ENCODE assay signal across 30 cellular contexts in genomic region chr22:20986365-20986764, GRCh38. TPM values are rescaled to one million over a fixed set of nuclear protein-coding genes. Genes with fewer than 3 reads are reported as not detected.
"Had no signal": no experiment of that assay in that cellular context is flagged by ENCODE, and none has a peak within 500 bp of the region (broad histone marks: within the 10 kb centered on the region; RNA-seq: fewer than 3 reads in every experiment).

No MANE protein-coding gene starts in this region.

- H3K9me3 Mint-ChIP-seq: activated CD4-positive, alpha-beta memory T cell treated with anti-CD3 and anti-CD28 coated beads, Interleukin-2, amount 10 ng/mL, durations not matched to agents 7 days and 5 days; activated CD4-positive, alpha-beta T cell treated with anti-CD3 and anti-CD28 coated beads, Interleukin-2, amount 10 ng/mL, durations not matched to agents 7 days and 5 days; activated T-cell treated with anti-CD3 and anti-CD28 coated beads, Interleukin-2, amount 50 U/mL, for 4 hours; effector memory CD8-positive, alpha-beta T cell had no signal

- DNase-seq: activated CD4-positive, alpha-beta memory T cell treated with anti-CD3 and anti-CD28 coated beads, Interleukin-2, amount 10 ng/mL, durations not matched to agents 7 days and 5 days; activated CD4-positive, alpha-beta T cell treated with anti-CD3 and anti-CD28 coated beads for 1 hour; activated CD4-positive, alpha-beta T cell treated with anti-CD3 and anti-CD28 coated beads for 4 hours; activated CD4-positive, alpha-beta T cell treated with anti-CD3 and anti-CD28 coated beads, Interleukin-2, amount 10 ng/mL, durations not matched to agents 7 days and 5 days; activated CD4-positive, alpha-beta T cell treated with anti-CD3 and anti-CD28 coated beads, Interleukin-2, amount 50 U/mL, for 4 hours; activated effector memory CD4-positive, alpha-beta T cell treated with Interleukin-2 at 50 U/mL for 16 hours; activated gamma-delta T cell treated with Interleukin-2 at 50 U/mL for 16 hours; activated naive CD4-positive, alpha-beta T cell treated with anti-CD3 and anti-CD28 coated beads, Interleukin-2, amount 50 U/mL, for 16 hours; activated naive CD4-positive, alpha-beta T cell treated with Interleukin-2 at 50 U/mL for 16 hours; activated T-cell treated with anti-CD3 and anti-CD28 coated beads, Interleukin-2, amount 50 U/mL, for 4 hours; amniotic stem cell; anterior cingulate cortex; brain microvascular endothelial cell; caudate nucleus; cortex of kidney; dermis blood vessel endothelial cell; effector CD4-positive, alpha-beta T cell; effector memory CD8-positive, alpha-beta T cell; erythroblast; foreskin keratinocyte; heart right ventricle; T-helper 1 cell; T-helper 2 cell had no signal

- H3K4me3 Mint-ChIP-seq: activated CD4-positive, alpha-beta memory T cell treated with anti-CD3 and anti-CD28 coated beads, Interleukin-2, amount 10 ng/mL, durations not matched to agents 7 days and 5 days; activated CD4-positive, alpha-beta T cell treated with anti-CD3 and anti-CD28 coated beads, Interleukin-2, amount 10 ng/mL, durations not matched to agents 7 days and 5 days; activated naive CD8-positive, alpha-beta T cell; activated T-cell treated with anti-CD3 and anti-CD28 coated beads, Interleukin-2, amount 50 U/mL, for 4 hours; effector memory CD8-positive, alpha-beta T cell had no signal

- FAIRE-seq: astrocyte, colon had no signal

- H3K27ac ChIP-seq: brain microvascular endothelial cell, esophagus muscularis mucosa, foreskin keratinocyte, gastroesophageal sphincter, heart right ventricle, hepatocyte had no signal

- H3K27me3 Mint-ChIP-seq: activated CD4-positive, alpha-beta memory T cell treated with anti-CD3 and anti-CD28 coated beads, Interleukin-2, amount 10 ng/mL, durations not matched to agents 7 days and 5 days; activated CD4-positive, alpha-beta T cell treated with anti-CD3 and anti-CD28 coated beads, Interleukin-2, amount 10 ng/mL, durations not matched to agents 7 days and 5 days; activated naive CD8-positive, alpha-beta T cell; effector memory CD8-positive, alpha-beta T cell had no signal

- H3K4me2 ChIP-seq: hepatocyte had no signal

- H3K27ac Mint-ChIP-seq: activated CD4-positive, alpha-beta memory T cell treated with anti-CD3 and anti-CD28 coated beads, Interleukin-2, amount 10 ng/mL, durations not matched to agents 7 days and 5 days; activated CD4-positive, alpha-beta T cell treated with anti-CD3 and anti-CD28 coated beads, Interleukin-2, amount 10 ng/mL, durations not matched to agents 7 days and 5 days; activated naive CD8-positive, alpha-beta T cell had no signal

- H3K4me3 ChIP-seq: esophagus muscularis mucosa, gastroesophageal sphincter, heart right ventricle, hepatocyte had no signal

- H3K4me1 ChIP-seq: foreskin keratinocyte had no signal

- ATAC-seq: activated T-cell treated with anti-CD3 and anti-CD28 coated beads, Interleukin-2, amount 50 U/mL, for 4 hours; effector memory CD8-positive, alpha-beta T cell; foreskin keratinocyte; gastroesophageal sphincter; heart right ventricle had no signal

- H3K9me3 ChIP-seq: esophagus muscularis mucosa, gastroesophageal sphincter, heart right ventricle had no signal

- H3K27me3 ChIP-seq: brain microvascular endothelial cell, esophagus muscularis mucosa, foreskin keratinocyte, gastroesophageal sphincter, heart right ventricle, hepatocyte had no signal

- H2AFZ ChIP-seq: hepatocyte had no signal

RNA-seq across cellular contexts. Expression of gene SLC7A4, which starts 46.0 kb away (rescaled TPM):
- total RNA-seq: activated CD4-positive, alpha-beta memory T cell treated with anti-CD3 and anti-CD28 coated beads, Interleukin-2, amount 10 ng/mL, durations not matched to agents 7 days and 5 days; dermis blood vessel endothelial cell; glomerular endothelial cell had no signal
